In the genomic region with DNA sequence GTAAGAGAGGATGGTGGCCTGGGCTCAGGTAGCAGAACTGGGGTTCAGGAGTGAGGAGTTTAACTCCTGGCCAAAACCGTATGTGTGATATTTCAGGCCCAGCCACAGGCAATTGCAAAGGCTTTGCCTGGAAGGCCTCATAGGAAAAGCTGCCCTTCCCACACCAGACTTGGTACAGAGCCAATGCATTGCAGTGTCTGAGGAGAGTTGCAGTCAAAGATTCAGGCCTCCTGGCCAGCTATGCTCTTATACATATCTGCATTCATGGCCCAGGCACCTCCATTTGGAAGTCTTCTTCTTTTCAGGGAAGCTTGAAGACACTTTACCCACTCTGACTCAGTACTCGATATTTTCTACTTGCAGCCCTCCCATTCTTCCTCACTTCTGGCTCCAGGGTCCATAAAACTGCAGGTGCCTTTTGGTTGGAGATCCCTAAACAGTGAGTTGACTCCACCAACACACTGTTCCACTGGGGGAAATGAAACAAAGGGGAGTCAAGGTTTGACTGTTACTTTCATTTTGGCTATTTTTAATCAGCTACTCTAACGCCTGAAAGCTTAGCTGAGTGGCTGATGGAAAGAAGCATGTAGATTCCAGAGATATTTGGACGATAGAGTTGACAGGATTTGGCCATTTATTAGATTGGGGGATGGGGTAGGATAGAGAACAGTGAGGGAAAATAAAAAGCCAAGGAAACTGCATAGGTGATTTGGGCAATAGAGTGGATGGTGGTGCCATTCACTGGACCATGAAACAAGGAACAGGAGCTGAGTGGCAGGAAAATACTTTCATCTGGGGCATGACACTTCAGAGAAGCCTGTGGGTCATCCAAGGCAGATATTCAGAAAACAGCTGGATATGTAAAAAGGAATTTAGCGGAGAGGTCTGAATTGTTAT, we compare ENCODE assay signal across 1 cellular context.
A peak's percentile ranks its signal among the peaks of the same experiment; 100 is the strongest.
TF ChIP-seq lines count a peak whose summit lies in the region.

No MANE protein-coding gene starts in this region.

TF ChIP-seq in GM12878, 131 proteins besides CTCF, POLR2A, EP300 and RAD21 (continued from another document and continues in another):
- TF ChIP-seq, protein P1, sequence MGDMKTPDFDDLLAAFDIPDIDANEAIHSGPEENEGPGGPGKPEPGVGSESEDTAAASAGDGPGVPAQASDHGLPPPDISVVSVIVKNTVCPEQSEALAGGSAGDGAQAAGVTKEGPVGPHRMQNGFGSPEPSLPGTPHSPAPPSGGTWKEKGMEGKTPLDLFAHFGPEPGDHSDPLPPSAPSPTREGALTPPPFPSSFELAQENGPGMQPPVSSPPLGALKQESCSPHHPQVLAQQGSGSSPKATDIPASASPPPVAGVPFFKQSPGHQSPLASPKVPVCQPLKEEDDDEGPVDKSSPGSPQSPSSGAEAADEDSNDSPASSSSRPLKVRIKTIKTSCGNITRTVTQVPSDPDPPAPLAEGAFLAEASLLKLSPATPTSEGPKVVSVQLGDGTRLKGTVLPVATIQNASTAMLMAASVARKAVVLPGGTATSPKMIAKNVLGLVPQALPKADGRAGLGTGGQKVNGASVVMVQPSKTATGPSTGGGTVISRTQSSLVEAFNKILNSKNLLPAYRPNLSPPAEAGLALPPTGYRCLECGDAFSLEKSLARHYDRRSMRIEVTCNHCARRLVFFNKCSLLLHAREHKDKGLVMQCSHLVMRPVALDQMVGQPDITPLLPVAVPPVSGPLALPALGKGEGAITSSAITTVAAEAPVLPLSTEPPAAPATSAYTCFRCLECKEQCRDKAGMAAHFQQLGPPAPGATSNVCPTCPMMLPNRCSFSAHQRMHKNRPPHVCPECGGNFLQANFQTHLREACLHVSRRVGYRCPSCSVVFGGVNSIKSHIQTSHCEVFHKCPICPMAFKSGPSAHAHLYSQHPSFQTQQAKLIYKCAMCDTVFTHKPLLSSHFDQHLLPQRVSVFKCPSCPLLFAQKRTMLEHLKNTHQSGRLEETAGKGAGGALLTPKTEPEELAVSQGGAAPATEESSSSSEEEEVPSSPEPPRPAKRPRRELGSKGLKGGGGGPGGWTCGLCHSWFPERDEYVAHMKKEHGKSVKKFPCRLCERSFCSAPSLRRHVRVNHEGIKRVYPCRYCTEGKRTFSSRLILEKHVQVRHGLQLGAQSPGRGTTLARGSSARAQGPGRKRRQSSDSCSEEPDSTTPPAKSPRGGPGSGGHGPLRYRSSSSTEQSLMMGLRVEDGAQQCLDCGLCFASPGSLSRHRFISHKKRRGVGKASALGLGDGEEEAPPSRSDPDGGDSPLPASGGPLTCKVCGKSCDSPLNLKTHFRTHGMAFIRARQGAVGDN (IDR thresholded peaks at IDR 0.05), result no peak
- TF ChIP-seq NFIC (IDR thresholded peaks at IDR 0.05; ENCODE audit: low read depth, low read length) (peak; percentile 95), SRF (IDR thresholded peaks at IDR 0.05; ENCODE audit: low read depth in 2 of 2, low read length in 2 of 2) (peak in 1 of 2 experiments; percentile 65; a peak in 1 of 4 replicates), STAT3 (IDR thresholded peaks at IDR 0.05; ENCODE audit: low read depth, low read length) (no peak), NR2C1 (IDR thresholded peaks at IDR 0.05) (no peak), HCFC1 (IDR thresholded peaks at IDR 0.05; ENCODE audit: low read length) (no peak), ASH2L (IDR thresholded peaks at IDR 0.05; ENCODE audit: borderline replicate concordance, low read depth) (no peak), RFX5 (IDR thresholded peaks at IDR 0.05; ENCODE audit: low read depth, low read length) (no peak), IRF4 (IDR thresholded peaks at IDR 0.05; ENCODE audit: low read depth, low read length) (peak; percentile 98), ZNF207 (IDR thresholded peaks at IDR 0.05; ENCODE audit: borderline replicate concordance) (no peak), IKZF2 (IDR thresholded peaks at IDR 0.05) (peak; percentile 90 to 93), LARP7 (IDR thresholded peaks at IDR 0.05) (no peak), SREBF1 (IDR thresholded peaks at IDR 0.05; ENCODE audit: low read length) (no peak), SMAD1 (IDR thresholded peaks at IDR 0.05; ENCODE audit: low read depth, partially characterized antibody) (no peak), TCF12 (IDR thresholded peaks at IDR 0.05; ENCODE audit: low read depth, low read length) (no peak), MYC (IDR thresholded peaks at IDR 0.05; ENCODE audit: insufficient read depth, insufficient read length, insufficient replicate concordance, low read length, severe bottlenecking) (no peak), ZNF217 (IDR thresholded peaks at IDR 0.05) (no peak), HDGF (IDR thresholded peaks at IDR 0.05) (no peak), BACH1 (IDR thresholded peaks at IDR 0.05; ENCODE audit: borderline replicate concordance) (no peak; the same call in 1 of the 2 replicates), CBFB (IDR thresholded peaks at IDR 0.05; ENCODE audit: low read depth) (0 out of 2 replicates have a peak, but pooled peaks have one; percentile 26), NRF1 (conservative IDR thresholded peaks at IDR 0.05; ENCODE audit: low read depth, low read length) (no peak), FOXK2 (IDR thresholded peaks at IDR 0.05) (no peak), FOXM1 (IDR thresholded peaks at IDR 0.05; ENCODE audit: low read depth, low read length) (peak; percentile 80; the same call in 1 of the 2 replicates), NFXL1 (IDR thresholded peaks at IDR 0.05; ENCODE audit: borderline replicate concordance) (no peak), STAT1 (conservative IDR thresholded peaks at IDR 0.05) (no peak), RAD51 (IDR thresholded peaks at IDR 0.05) (no peak), SP1 (IDR thresholded peaks at IDR 0.05; ENCODE audit: low read depth, low read length) (peak; percentile 59), ZNF622 (IDR thresholded peaks at IDR 0.05) (no peak), GABPA (IDR thresholded peaks at IDR 0.05; ENCODE audit: low read depth) (no peak), NR2C2 (IDR thresholded peaks at IDR 0.05; ENCODE audit: borderline replicate concordance, control insufficient read depth, insufficient read length, low read depth) (no peak), SIX5 (IDR thresholded peaks at IDR 0.05; ENCODE audit: low read depth, low read length, severe bottlenecking) (no peak)
- TF ChIP-seq, protein P2, sequence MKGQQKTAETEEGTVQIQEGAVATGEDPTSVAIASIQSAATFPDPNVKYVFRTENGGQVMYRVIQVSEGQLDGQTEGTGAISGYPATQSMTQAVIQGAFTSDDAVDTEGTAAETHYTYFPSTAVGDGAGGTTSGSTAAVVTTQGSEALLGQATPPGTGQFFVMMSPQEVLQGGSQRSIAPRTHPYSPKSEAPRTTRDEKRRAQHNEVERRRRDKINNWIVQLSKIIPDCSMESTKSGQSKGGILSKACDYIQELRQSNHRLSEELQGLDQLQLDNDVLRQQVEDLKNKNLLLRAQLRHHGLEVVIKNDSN (IDR thresholded peaks at IDR 0.05; ENCODE audit: borderline replicate concordance, extremely low read length, insufficient read depth, low read depth, low read length), result no peak
- TF ChIP-seq, protein P3, sequence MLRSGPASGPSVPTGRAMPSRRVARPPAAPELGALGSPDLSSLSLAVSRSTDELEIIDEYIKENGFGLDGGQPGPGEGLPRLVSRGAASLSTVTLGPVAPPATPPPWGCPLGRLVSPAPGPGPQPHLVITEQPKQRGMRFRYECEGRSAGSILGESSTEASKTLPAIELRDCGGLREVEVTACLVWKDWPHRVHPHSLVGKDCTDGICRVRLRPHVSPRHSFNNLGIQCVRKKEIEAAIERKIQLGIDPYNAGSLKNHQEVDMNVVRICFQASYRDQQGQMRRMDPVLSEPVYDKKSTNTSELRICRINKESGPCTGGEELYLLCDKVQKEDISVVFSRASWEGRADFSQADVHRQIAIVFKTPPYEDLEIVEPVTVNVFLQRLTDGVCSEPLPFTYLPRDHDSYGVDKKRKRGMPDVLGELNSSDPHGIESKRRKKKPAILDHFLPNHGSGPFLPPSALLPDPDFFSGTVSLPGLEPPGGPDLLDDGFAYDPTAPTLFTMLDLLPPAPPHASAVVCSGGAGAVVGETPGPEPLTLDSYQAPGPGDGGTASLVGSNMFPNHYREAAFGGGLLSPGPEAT (IDR thresholded peaks at IDR 0.05; ENCODE audit: low read depth), result peak; percentile 59; the same call in 1 of the 2 replicates
- TF ChIP-seq, protein P4, sequence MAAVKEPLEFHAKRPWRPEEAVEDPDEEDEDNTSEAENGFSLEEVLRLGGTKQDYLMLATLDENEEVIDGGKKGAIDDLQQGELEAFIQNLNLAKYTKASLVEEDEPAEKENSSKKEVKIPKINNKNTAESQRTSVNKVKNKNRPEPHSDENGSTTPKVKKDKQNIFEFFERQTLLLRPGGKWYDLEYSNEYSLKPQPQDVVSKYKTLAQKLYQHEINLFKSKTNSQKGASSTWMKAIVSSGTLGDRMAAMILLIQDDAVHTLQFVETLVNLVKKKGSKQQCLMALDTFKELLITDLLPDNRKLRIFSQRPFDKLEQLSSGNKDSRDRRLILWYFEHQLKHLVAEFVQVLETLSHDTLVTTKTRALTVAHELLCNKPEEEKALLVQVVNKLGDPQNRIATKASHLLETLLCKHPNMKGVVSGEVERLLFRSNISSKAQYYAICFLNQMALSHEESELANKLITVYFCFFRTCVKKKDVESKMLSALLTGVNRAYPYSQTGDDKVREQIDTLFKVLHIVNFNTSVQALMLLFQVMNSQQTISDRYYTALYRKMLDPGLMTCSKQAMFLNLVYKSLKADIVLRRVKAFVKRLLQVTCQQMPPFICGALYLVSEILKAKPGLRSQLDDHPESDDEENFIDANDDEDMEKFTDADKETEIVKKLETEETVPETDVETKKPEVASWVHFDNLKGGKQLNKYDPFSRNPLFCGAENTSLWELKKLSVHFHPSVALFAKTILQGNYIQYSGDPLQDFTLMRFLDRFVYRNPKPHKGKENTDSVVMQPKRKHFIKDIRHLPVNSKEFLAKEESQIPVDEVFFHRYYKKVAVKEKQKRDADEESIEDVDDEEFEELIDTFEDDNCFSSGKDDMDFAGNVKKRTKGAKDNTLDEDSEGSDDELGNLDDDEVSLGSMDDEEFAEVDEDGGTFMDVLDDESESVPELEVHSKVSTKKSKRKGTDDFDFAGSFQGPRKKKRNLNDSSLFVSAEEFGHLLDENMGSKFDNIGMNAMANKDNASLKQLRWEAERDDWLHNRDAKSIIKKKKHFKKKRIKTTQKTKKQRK (IDR thresholded peaks at IDR 0.05; ENCODE audit: low read depth, low read length), result no peak
- TF ChIP-seq, protein P5, sequence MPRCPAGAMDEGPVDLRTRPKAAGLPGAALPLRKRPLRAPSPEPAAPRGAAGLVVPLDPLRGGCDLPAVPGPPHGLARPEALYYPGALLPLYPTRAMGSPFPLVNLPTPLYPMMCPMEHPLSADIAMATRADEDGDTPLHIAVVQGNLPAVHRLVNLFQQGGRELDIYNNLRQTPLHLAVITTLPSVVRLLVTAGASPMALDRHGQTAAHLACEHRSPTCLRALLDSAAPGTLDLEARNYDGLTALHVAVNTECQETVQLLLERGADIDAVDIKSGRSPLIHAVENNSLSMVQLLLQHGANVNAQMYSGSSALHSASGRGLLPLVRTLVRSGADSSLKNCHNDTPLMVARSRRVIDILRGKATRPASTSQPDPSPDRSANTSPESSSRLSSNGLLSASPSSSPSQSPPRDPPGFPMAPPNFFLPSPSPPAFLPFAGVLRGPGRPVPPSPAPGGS (IDR thresholded peaks at IDR 0.05; ENCODE audit: borderline replicate concordance, insufficient read depth, low read depth, low read length, poor library complexity, severe bottlenecking), result peak; percentile 40
- TF ChIP-seq, protein P6, sequence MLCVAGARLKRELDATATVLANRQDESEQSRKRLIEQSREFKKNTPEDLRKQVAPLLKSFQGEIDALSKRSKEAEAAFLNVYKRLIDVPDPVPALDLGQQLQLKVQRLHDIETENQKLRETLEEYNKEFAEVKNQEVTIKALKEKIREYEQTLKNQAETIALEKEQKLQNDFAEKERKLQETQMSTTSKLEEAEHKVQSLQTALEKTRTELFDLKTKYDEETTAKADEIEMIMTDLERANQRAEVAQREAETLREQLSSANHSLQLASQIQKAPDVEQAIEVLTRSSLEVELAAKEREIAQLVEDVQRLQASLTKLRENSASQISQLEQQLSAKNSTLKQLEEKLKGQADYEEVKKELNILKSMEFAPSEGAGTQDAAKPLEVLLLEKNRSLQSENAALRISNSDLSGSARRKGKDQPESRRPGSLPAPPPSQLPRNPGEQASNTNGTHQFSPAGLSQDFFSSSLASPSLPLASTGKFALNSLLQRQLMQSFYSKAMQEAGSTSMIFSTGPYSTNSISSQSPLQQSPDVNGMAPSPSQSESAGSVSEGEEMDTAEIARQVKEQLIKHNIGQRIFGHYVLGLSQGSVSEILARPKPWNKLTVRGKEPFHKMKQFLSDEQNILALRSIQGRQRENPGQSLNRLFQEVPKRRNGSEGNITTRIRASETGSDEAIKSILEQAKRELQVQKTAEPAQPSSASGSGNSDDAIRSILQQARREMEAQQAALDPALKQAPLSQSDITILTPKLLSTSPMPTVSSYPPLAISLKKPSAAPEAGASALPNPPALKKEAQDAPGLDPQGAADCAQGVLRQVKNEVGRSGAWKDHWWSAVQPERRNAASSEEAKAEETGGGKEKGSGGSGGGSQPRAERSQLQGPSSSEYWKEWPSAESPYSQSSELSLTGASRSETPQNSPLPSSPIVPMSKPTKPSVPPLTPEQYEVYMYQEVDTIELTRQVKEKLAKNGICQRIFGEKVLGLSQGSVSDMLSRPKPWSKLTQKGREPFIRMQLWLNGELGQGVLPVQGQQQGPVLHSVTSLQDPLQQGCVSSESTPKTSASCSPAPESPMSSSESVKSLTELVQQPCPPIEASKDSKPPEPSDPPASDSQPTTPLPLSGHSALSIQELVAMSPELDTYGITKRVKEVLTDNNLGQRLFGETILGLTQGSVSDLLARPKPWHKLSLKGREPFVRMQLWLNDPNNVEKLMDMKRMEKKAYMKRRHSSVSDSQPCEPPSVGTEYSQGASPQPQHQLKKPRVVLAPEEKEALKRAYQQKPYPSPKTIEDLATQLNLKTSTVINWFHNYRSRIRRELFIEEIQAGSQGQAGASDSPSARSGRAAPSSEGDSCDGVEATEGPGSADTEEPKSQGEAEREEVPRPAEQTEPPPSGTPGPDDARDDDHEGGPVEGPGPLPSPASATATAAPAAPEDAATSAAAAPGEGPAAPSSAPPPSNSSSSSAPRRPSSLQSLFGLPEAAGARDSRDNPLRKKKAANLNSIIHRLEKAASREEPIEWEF (IDR thresholded peaks at IDR 0.05; ENCODE audit: insufficient replicate concordance, low read depth, low read length), result no peak
- TF ChIP-seq, protein P7, sequence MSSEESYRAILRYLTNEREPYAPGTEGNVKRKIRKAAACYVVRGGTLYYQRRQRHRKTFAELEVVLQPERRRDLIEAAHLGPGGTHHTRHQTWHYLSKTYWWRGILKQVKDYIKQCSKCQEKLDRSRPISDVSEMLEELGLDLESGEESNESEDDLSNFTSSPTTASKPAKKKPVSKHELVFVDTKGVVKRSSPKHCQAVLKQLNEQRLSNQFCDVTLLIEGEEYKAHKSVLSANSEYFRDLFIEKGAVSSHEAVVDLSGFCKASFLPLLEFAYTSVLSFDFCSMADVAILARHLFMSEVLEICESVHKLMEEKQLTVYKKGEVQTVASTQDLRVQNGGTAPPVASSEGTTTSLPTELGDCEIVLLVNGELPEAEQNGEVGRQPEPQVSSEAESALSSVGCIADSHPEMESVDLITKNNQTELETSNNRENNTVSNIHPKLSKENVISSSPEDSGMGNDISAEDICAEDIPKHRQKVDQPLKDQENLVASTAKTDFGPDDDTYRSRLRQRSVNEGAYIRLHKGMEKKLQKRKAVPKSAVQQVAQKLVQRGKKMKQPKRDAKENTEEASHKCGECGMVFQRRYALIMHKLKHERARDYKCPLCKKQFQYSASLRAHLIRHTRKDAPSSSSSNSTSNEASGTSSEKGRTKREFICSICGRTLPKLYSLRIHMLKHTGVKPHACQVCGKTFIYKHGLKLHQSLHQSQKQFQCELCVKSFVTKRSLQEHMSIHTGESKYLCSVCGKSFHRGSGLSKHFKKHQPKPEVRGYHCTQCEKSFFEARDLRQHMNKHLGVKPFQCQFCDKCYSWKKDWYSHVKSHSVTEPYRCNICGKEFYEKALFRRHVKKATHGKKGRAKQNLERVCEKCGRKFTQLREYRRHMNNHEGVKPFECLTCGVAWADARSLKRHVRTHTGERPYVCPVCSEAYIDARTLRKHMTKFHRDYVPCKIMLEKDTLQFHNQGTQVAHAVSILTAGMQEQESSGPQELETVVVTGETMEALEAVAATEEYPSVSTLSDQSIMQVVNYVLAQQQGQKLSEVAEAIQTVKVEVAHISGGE (CRISPR knock-in tag; IDR thresholded peaks at IDR 0.05), result no peak
